In the genomic region with DNA sequence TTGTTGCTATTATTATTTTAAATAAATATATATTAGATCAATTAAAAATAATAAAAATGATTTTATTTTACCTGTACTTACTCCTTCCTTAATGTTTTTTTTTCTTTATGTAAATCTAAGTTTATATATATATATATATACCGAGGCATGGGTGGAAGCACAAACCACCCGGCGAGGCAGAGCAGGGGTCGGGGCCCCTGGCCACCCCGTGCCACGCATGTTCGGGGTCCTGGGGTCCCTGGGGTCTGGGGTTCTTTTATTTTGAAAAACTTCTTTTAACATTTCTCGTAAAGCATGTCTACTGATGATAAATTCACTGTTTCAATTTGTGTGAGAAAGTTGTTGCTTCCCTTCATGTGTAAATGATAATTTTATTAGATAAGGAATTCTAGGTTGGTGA, we compare ENCODE assay signal across 34 cellular contexts.
"Had no signal": no experiment of that assay in that cellular context is flagged by ENCODE, and none has a peak within 500 bp of the region (broad histone marks: within the 10 kb centered on the region; RNA-seq: fewer than 3 reads in every experiment).

No MANE protein-coding gene starts in this region.

- H3K4me2 ChIP-seq: KMS-11 had no signal

- H3K4me3 ChIP-seq: MG63 had no signal

- H3K36me3 ChIP-seq: MG63 had no signal

- DNase-seq: Karpas-422, Kasumi-1, MG63, MM.1S, MV-4-11, NCI-H1048, NCI-H1092, NCI-H1092 treated with DMSO at 0.1 percent for 48 hours, NCI-H1105, NCI-H1105 treated with DMSO at 0.1 percent for 48 hours, NCI-H1417, NCI-H1417 treated with DMSO at 0.1 percent for 48 hours, NCI-H1436, NCI-H1436 treated with DMSO at 0.1 percent for 48 hours, NCI-H146, NCI-H1694, NCI-H1694 treated with DMSO at 0.1 percent for 48 hours, NCI-H187, NCI-H187 treated with DMSO at 0.1 percent for 48 hours, NCI-H1930, NCI-H2029, NCI-H2029 treated with DMSO at 0.1 percent for 48 hours, NCI-H2081, NCI-H2081 treated with DMSO at 0.1 percent for 48 hours, NCI-H2107, NCI-H2171, NCI-H2171 treated with DMSO at 0.1 percent for 48 hours, NCI-H2227 treated with DMSO at 0.1 percent for 48 hours, NCI-H226, NCI-H345, NCI-H446, NCI-H446 treated with DMSO at 0.1 percent for 48 hours, NCI-H510A had no signal

- H3K27ac ChIP-seq: KMS-11 had no signal

- H3K9ac ChIP-seq: KMS-11 had no signal

- H3K27me3 ChIP-seq: MG63 had no signal
